ENCODE assay signal across 9 cellular contexts in genomic region chr3:149581248-149581647, GRCh38.
A peak's percentile ranks its signal among the peaks of the same experiment; 100 is the strongest.
DNase-seq lines count a peak whose midpoint lies in the region; ATAC-seq and TF ChIP-seq lines count a peak whose summit lies in the region.
"Had no signal": no experiment of that assay in that cellular context is flagged by ENCODE, and none has a peak within 500 bp of the region (broad histone marks: within the 10 kb centered on the region; RNA-seq: fewer than 3 reads in every experiment).

No MANE protein-coding gene starts in this region.

- H3K4me1 ChIP-seq in Loucy (ENCODE audit: insufficient read depth, low read length, poor library complexity, severe bottlenecking) = peaks cover 40% of the 10 kb centered on the region
- H3K4me1 ChIP-seq in sigmoid colon = peaks cover 0 to 92% (median 82%) of the 10 kb centered on the region in 4 donors

- H3K4me1 Mint-ChIP-seq in central memory CD8-positive, alpha-beta T cell = peaks cover 16% of the 10 kb centered on the region

- no peaks in the 10 kb centered on the region for H3K36me3 Mint-ChIP-seq in central memory CD8-positive, alpha-beta T cell (ENCODE audit: insufficient read depth)

- no peak for TF ChIP-seq POLR2A in sigmoid colon (IDR thresholded peaks at IDR 0.05)

- CTCF ChIA-PET in GM10248 (lab: Yijun Ruan, JAX) = interaction anchor here (1.0 to 11.7 kb wide), 4 partner anchors 10 to 26 kb away, joined by 3 to 117 read pairs (median 7); no protein-coding TSS in a partner anchor

- H3K4me3 ChIP-seq in Loucy (ENCODE audit: low read length, poor library complexity, severe bottlenecking) (no peak overlapping the region), sigmoid colon (no peak overlapping the region)

- H3K9ac ChIP-seq in Loucy (ENCODE audit: low read depth, low read length, poor library complexity, severe bottlenecking) = no peak overlapping the region

- peak; percentile 26 for DNase-seq in GM10248 (ENCODE audit: extremely low spot score)
- no peak for DNase-seq in central memory CD8-positive, alpha-beta T cell (ENCODE audit: low spot score in 2 of 2)
- no peak for DNase-seq in sigmoid colon
- DNase-seq in SKM-1 treated with dmso at 0.1 percent for 144 hours (lab: John Stamatoyannopoulos, UW; ENCODE audit: unreplicated experiment) = no peak
- DNase-seq in Kasumi-1 (lab: John Stamatoyannopoulos, UW) = no peak
- DNase-seq: hippocampal formation had no signal

- H3K27ac ChIP-seq in sigmoid colon = peak overlapping the region; percentile 19 to 63 (median 58)

- ATAC-seq in central memory CD8-positive, alpha-beta T cell (replicated peaks; ENCODE audit: extremely low read depth, poor library complexity, severe bottlenecking) = peak; percentile 15
- ATAC-seq in GM19467 (IDR thresholded peaks at IDR 0.05; ENCODE audit: unreplicated experiment) (no peak), HG03342 (IDR thresholded peaks at IDR 0.05; ENCODE audit: unreplicated experiment) (no peak)

- H3K27me3 Mint-ChIP-seq in central memory CD8-positive, alpha-beta T cell = peaks cover 14% of the 10 kb centered on the region

- WGBS in sigmoid colon, 2 donors = 64 to 79% methylated on average over 2 of the region's 2 CpGs

- H3F3A ChIP-seq in Loucy (ENCODE audit: low read depth) = 0 out of 2 replicates have a peak, but pooled peaks cover 2% of the 10 kb centered on the region

- no peaks in the 10 kb centered on the region for H3K9me3 Mint-ChIP-seq in central memory CD8-positive, alpha-beta T cell

- H3K79me2 ChIP-seq in Loucy (ENCODE audit: insufficient read depth, low read length) = no peaks in the 10 kb centered on the region

- H3K27me3 ChIP-seq in Loucy (ENCODE audit: insufficient read depth, low read length, poor library complexity, severe bottlenecking) (no peaks in the 10 kb centered on the region), sigmoid colon (no peaks in the 10 kb centered on the region)

- H3K4me2 ChIP-seq in Loucy (ENCODE audit: low read depth, low read length, poor library complexity, severe bottlenecking) = peak overlapping the region; percentile 46

- no peak overlapping the region for H3K4me3 Mint-ChIP-seq in central memory CD8-positive, alpha-beta T cell

- POLR2A ChIA-PET in GM10248 (lab: Yijun Ruan, JAX) = no interaction called here

- no peak for TF ChIP-seq CTCF in GM10248 (IDR thresholded peaks at IDR 0.05; ENCODE audit: control extremely low read depth, extremely low read depth, low read depth, missing control alignments)
- no peak for TF ChIP-seq CTCF in Loucy (conservative IDR thresholded peaks at IDR 0.05; ENCODE audit: low read length)
- TF ChIP-seq CTCF in sigmoid colon (IDR thresholded peaks at IDR 0.05) = no peak

- H3K27ac Mint-ChIP-seq in central memory CD8-positive, alpha-beta T cell (ENCODE audit: low read depth) = no peak overlapping the region

- no peak for TF ChIP-seq EP300 in sigmoid colon (IDR thresholded peaks at IDR 0.05)

- H3K9me3 ChIP-seq in Loucy (ENCODE audit: insufficient read depth, low read depth, low read length) (no peaks in the 10 kb centered on the region), sigmoid colon (no peaks in the 10 kb centered on the region)

- H3K9me2 ChIP-seq in Loucy (replicated peaks; ENCODE audit: low read depth, low read length) = no peaks in the 10 kb centered on the region

- intact Hi-C loops in sigmoid colon (cut with DNase I) = no loop called here

- H3K36me3 ChIP-seq in Loucy (ENCODE audit: insufficient read depth, low read length) (no peaks in the 10 kb centered on the region), sigmoid colon (no peaks in the 10 kb centered on the region)

- no peak overlapping the region for H2AFZ ChIP-seq in Loucy (ENCODE audit: low read length)

- no peaks in the 10 kb centered on the region for H4K20me1 ChIP-seq in Loucy (ENCODE audit: insufficient read depth, low read length, poor library complexity, severe bottlenecking)
